In the genomic region with DNA sequence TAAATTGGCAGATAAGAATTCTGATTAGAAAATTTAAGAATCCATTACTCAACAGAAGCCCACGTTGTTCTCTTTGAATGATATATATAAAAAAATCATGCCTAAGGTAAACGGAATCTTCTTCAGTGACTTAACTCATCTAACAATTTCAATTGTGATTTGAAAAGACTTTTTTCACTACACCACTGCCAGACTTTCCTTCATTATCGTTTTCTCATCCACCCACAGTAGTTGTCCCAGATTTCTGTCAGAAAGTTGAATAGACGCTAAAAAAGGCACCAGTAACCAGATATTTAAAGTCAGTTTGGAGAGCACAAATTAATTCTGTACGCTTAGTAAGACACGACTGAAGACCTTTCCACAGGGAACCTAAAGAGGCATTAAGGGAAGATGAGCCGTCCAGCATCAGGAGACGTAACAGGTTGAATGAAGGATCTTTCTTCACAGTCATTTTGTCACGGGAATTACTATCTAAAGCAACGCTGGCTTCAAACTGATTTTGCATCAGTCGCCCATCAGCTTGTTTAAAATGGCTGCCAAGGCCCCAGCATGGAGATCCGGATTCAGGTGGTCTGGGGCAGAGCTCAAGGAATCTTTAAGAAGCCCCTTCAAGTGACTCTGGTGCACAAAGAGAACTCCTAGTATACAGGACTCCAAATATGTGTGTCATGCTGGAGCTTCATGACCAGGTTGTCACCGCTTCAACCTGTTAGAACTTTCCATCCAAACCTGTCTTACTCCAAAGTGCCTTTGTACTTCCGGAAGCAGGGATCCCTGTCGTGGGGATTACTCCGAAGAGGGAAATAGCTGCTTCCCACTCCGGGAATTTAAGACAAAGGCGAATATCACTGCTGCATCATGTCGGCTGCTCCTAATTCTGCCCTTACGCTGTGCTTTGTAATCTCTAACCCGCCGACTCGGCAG, we compare ENCODE assay signal across 8 cellular contexts. TPM values are rescaled to one million over a fixed set of nuclear protein-coding genes. Genes with fewer than 3 reads are reported as not detected.
DNase-seq lines count a peak whose midpoint lies in the region; ATAC-seq, FAIRE-seq and TF ChIP-seq lines count a peak whose summit lies in the region.

No MANE protein-coding gene starts in this region.

- H3K4me1 Mint-ChIP-seq in activated CD8-positive, alpha-beta memory T cell treated with anti-CD3 and anti-CD28 coated beads, Interleukin-2, amount 10 ng/mL, durations not matched to agents 7 days and 5 days = peaks cover 38% of the 10 kb centered on the region

- H3K36me3 Mint-ChIP-seq in activated CD8-positive, alpha-beta memory T cell treated with anti-CD3 and anti-CD28 coated beads, Interleukin-2, amount 10 ng/mL, durations not matched to agents 7 days and 5 days = peaks cover 18% of the 10 kb centered on the region

- ATAC-seq in activated CD8-positive, alpha-beta memory T cell treated with anti-CD3 and anti-CD28 coated beads, Interleukin-2, amount 10 ng/mL, durations not matched to agents 7 days and 5 days = no peak

- H3K9me3 ChIP-seq in mucosa of rectum (ENCODE audit: control insufficient read depth in 2 of 2, low read length in 2 of 2) = no peaks in the 10 kb centered on the region

- peak; percentile 45 for DNase-seq in activated CD8-positive, alpha-beta memory T cell treated with anti-CD3 and anti-CD28 coated beads, Interleukin-2, amount 10 ng/mL, durations not matched to agents 7 days and 5 days
- DNase-seq in activated CD8-positive, alpha-beta memory T cell treated with anti-CD3 and anti-CD28 coated beads for 24 hours = no peak
- peak; percentile 69 for DNase-seq in RKO (ENCODE audit: low spot score)
- DNase-seq in ecto neural progenitor cell (ENCODE audit: low spot score) = peak; percentile 58
- no peak for DNase-seq in activated CD4-positive, CD25-positive, alpha-beta regulatory T cell treated with anti-CD3 and anti-CD28 coated beads, Interleukin-2, amount 50 U/mL, for 72 hours
- DNase-seq in HuH-7.5 (ENCODE audit: low spot score) = no peak
- no peak for DNase-seq in H54 (ENCODE audit: insufficient read length, low spot score)

- no peaks in the 10 kb centered on the region for H3K36me3 ChIP-seq in mucosa of rectum (ENCODE audit: control insufficient read depth in 2 of 2, insufficient read depth in 2 of 2, low read length in 2 of 2)

- H3K4me3 Mint-ChIP-seq in activated CD8-positive, alpha-beta memory T cell treated with anti-CD3 and anti-CD28 coated beads, Interleukin-2, amount 10 ng/mL, durations not matched to agents 7 days and 5 days = peak overlapping the region; percentile 100

- H3K4me3 ChIP-seq in mucosa of rectum (ENCODE audit: low read length in 2 of 2) = peak overlapping the region; percentile 76 to 82

- H3K9ac ChIP-seq in mucosa of rectum (ENCODE audit: low read depth in 1 of 2, low read length in 2 of 2) = peak overlapping the region; percentile 96 to 100

- no peaks in the 10 kb centered on the region for H3K27me3 ChIP-seq in mucosa of rectum (ENCODE audit: control insufficient read depth in 2 of 2, insufficient read depth in 2 of 2, low read length in 2 of 2)

- H3K4me1 ChIP-seq in mucosa of rectum (ENCODE audit: control insufficient read depth in 2 of 2, insufficient read depth in 2 of 2, low read length in 2 of 2) = peaks cover 12 to 21% of the 10 kb centered on the region in 2 donors

- H3K27me3 Mint-ChIP-seq in activated CD8-positive, alpha-beta memory T cell treated with anti-CD3 and anti-CD28 coated beads, Interleukin-2, amount 10 ng/mL, durations not matched to agents 7 days and 5 days = peaks cover 25% of the 10 kb centered on the region

- TF ChIP-seq POLR2A in H54 (IDR thresholded peaks at IDR 0.05; ENCODE audit: low read depth, low read length) = no peak

- no peak for FAIRE-seq in H54 (lab: Jason Lieb, UNC)

- H3K27ac ChIP-seq in mucosa of rectum (ENCODE audit: low read depth in 2 of 2, low read length in 2 of 2) = peak overlapping the region; percentile 99

- H3K27ac Mint-ChIP-seq in activated CD8-positive, alpha-beta memory T cell treated with anti-CD3 and anti-CD28 coated beads, Interleukin-2, amount 10 ng/mL, durations not matched to agents 7 days and 5 days = peak overlapping the region; percentile 95

- CTCF ChIA-PET in activated CD8-positive, alpha-beta memory T cell treated with anti-CD3 and anti-CD28 coated beads, Interleukin-2, amount 10 ng/mL, durations not matched to agents 7 days and 5 days (lab: Charles Lee) = interaction anchor here (0.8 to 2.6 kb wide), 5 partner anchors 8 to 298 kb away, joined by 3 to 14 read pairs (median 5); no protein-coding TSS in a partner anchor

- H3K9me3 Mint-ChIP-seq in activated CD8-positive, alpha-beta memory T cell treated with anti-CD3 and anti-CD28 coated beads, Interleukin-2, amount 10 ng/mL, durations not matched to agents 7 days and 5 days (ENCODE audit: low read depth) = no peaks in the 10 kb centered on the region

RNA-seq across cellular contexts. Expression of a gene that starts 1.2 kb away (rescaled TPM):
- total RNA-seq in activated CD8-positive, alpha-beta memory T cell treated with anti-CD3 and anti-CD28 coated beads, Interleukin-2, amount 10 ng/mL, durations not matched to agents 7 days and 5 days = 10 to 100 TPM; 53.6 to 71.1 TPM

RNA-seq across cellular contexts. Expression of a gene that starts 6.1 kb away (rescaled TPM):
- total RNA-seq in activated CD8-positive, alpha-beta memory T cell treated with anti-CD3 and anti-CD28 coated beads, Interleukin-2, amount 10 ng/mL, durations not matched to agents 7 days and 5 days = 1 to 10 TPM; 2.3 to 2.6 TPM

RNA-seq across cellular contexts. Expression of a gene that starts 30.1 kb away (rescaled TPM):
- under 1 TPM; 0.35 to 0.41 TPM for total RNA-seq in activated CD8-positive, alpha-beta memory T cell treated with anti-CD3 and anti-CD28 coated beads, Interleukin-2, amount 10 ng/mL, durations not matched to agents 7 days and 5 days

Comparison
In these comparisons a context has a peak if more than half of its experiments do, and no peak if none do; other contexts are left out.
1. DNase-seq: peak in activated CD8-positive, alpha-beta memory T cell treated with anti-CD3 and anti-CD28 coated beads, Interleukin-2, amount 10 ng/mL, durations not matched to agents 7 days and 5 days (single experiment), RKO (single experiment) and ecto neural progenitor cell (single experiment); none in activated CD8-positive, alpha-beta memory T cell treated with anti-CD3 and anti-CD28 coated beads for 24 hours (single experiment), activated CD4-positive, CD25-positive, alpha-beta regulatory T cell treated with anti-CD3 and anti-CD28 coated beads, Interleukin-2, amount 50 U/mL, for 72 hours (single experiment), HuH-7.5 (single experiment) and H54 (single experiment).